Comparison of ENCODE assay signal across 8 cellular contexts in the genomic region with DNA sequence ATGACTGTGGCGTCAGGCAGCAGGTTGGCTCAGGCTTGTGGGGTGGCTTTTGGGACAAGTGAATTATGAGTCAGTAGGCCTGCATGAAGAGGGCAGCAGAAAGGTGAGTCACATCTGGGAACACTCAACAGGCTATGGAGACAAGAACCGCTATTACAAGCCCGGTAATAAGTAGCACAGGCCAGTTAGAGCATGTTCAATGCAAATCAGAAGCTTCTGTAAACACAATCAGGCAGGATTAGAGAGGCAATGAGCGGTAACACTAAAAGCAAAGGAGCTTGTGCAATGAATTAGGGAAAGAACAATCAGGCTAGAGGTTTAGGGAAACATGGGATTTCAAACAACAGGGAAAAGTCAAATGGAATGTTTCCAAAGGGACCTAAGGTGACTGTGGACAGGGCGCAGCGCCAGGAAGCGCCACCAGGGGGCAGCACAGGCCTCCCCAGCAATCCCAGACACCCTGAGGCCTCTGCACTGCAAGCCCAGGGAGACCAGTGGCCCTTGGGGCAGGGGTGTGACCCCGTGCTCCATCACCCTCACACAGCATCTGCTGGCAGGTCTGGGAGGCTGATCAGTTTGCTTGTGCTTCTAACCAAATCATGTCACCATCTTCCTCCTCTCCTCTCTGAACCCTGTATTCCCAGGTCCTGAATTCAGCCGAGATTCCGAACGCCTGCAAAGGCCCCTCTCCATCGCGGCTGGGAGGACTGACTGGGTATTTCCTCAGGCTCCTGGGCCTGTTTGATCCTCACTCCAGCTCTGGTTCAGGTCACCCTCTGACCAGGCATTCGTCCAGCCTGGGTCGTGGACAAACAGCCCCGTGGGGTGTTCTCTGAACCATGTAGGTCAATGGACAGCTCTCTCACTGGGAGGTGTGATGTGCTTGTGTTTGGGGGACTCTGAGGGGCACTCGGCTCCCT. TPM values are rescaled to one million over a fixed set of nuclear protein-coding genes. Genes with fewer than 3 reads are reported as not detected.
DNase-seq lines count a peak whose midpoint lies in the region; ATAC-seq and TF ChIP-seq lines count a peak whose summit lies in the region.

No MANE protein-coding gene starts in this region.

- peaks cover 18% of the 10 kb centered on the region for H3K4me1 ChIP-seq in endodermal cell (ENCODE audit: control insufficient read depth, insufficient read depth, low read length)

- no peaks in the 10 kb centered on the region for H3K27me3 Mint-ChIP-seq in activated CD8-positive, alpha-beta T cell treated with anti-CD3 and anti-CD28 coated beads, Interleukin-2, amount 10 ng/mL, durations not matched to agents 7 days and 5 days (ENCODE audit: low read depth)
- no peaks in the 10 kb centered on the region for H3K27me3 Mint-ChIP-seq in endodermal cell (ENCODE audit: insufficient read depth)
- H3K27me3 Mint-ChIP-seq in mesothelial cell of epicardium (ENCODE audit: low read depth), result no peaks in the 10 kb centered on the region

- no peaks in the 10 kb centered on the region for H3K9me3 ChIP-seq in endodermal cell (ENCODE audit: control insufficient read depth, low read length)

- peak; percentile 91 for TF ChIP-seq CTCF in AG09309 (IDR thresholded peaks at IDR 0.05; ENCODE audit: control insufficient read depth, insufficient read depth, low read depth, low read length, missing control alignments)
- peak; percentile 99 for TF ChIP-seq CTCF in endodermal cell (conservative IDR thresholded peaks at IDR 0.05)
- TF ChIP-seq CTCF in mesothelial cell of epicardium (IDR thresholded peaks at IDR 0.05; ENCODE audit: unreplicated experiment), result peak; percentile 93

- no peaks in the 10 kb centered on the region for H3K27me3 ChIP-seq in endodermal cell (ENCODE audit: control insufficient read depth, insufficient read depth, low read length, poor library complexity, severe bottlenecking)

- H3K27ac ChIP-seq in endodermal cell (ENCODE audit: low read depth, low read length), result no peak overlapping the region

- ATAC-seq in GM18868 (IDR thresholded peaks at IDR 0.05; ENCODE audit: unreplicated experiment) (peak; percentile 61), HG03342 (IDR thresholded peaks at IDR 0.05; ENCODE audit: unreplicated experiment) (peak; percentile 66)
- peak; percentile 67 for ATAC-seq in activated CD8-positive, alpha-beta T cell treated with anti-CD3 and anti-CD28 coated beads, Interleukin-2, amount 10 ng/mL, durations not matched to agents 7 days and 5 days

- POLR2A ChIA-PET in activated CD8-positive, alpha-beta T cell treated with anti-CD3 and anti-CD28 coated beads, Interleukin-2, amount 10 ng/mL, durations not matched to agents 7 days and 5 days (lab: Charles Lee), result no interaction called here

- H3K27ac Mint-ChIP-seq in activated CD8-positive, alpha-beta T cell treated with anti-CD3 and anti-CD28 coated beads, Interleukin-2, amount 10 ng/mL, durations not matched to agents 7 days and 5 days, result no peak overlapping the region
- H3K27ac Mint-ChIP-seq in endodermal cell, result peak overlapping the region; percentile 14
- H3K27ac Mint-ChIP-seq in mesothelial cell of epicardium, result no peak overlapping the region

- no peak overlapping the region for H3K9ac ChIP-seq in endodermal cell (ENCODE audit: extremely low read depth, low read length, poor library complexity, severe bottlenecking)

- no peaks in the 10 kb centered on the region for H3K9me3 Mint-ChIP-seq in activated CD8-positive, alpha-beta T cell treated with anti-CD3 and anti-CD28 coated beads, Interleukin-2, amount 10 ng/mL, durations not matched to agents 7 days and 5 days (ENCODE audit: insufficient read depth)
- H3K9me3 Mint-ChIP-seq in endodermal cell (no peaks in the 10 kb centered on the region), mesothelial cell of epicardium (no peaks in the 10 kb centered on the region)

- DNase-seq in AG09309 (ENCODE audit: low read depth), result no peak
- peak; percentile 35 for DNase-seq in NCI-H748 treated with DMSO at 0.1 percent for 48 hours (lab: John Stamatoyannopoulos, UW)
- peak; percentile 61 for DNase-seq in activated CD8-positive, alpha-beta T cell treated with anti-CD3 and anti-CD28 coated beads, Interleukin-2, amount 10 ng/mL, durations not matched to agents 7 days and 5 days
- DNase-seq in endodermal cell, result peak; percentile 94
- DNase-seq in mesothelial cell of epicardium (ENCODE audit: low spot score in 2 of 2, unreplicated experiment in 2 of 2), result peak; percentile 42 to 80
- DNase-seq in stimulated activated CD8-positive, alpha-beta memory T cell treated with anti-CD3 and anti-CD28 coated beads, Interleukin-4, amount 100 ng/mL, for 48 hours, result peak; percentile 80

- no peaks in the 10 kb centered on the region for H3K36me3 Mint-ChIP-seq in activated CD8-positive, alpha-beta T cell treated with anti-CD3 and anti-CD28 coated beads, Interleukin-2, amount 10 ng/mL, durations not matched to agents 7 days and 5 days (ENCODE audit: low read depth)
- no peaks in the 10 kb centered on the region for H3K36me3 Mint-ChIP-seq in endodermal cell (ENCODE audit: low read depth)
- H3K36me3 Mint-ChIP-seq in mesothelial cell of epicardium, result no peaks in the 10 kb centered on the region

- no peaks in the 10 kb centered on the region for H3K4me1 Mint-ChIP-seq in activated CD8-positive, alpha-beta T cell treated with anti-CD3 and anti-CD28 coated beads, Interleukin-2, amount 10 ng/mL, durations not matched to agents 7 days and 5 days (ENCODE audit: low read depth)
- H3K4me1 Mint-ChIP-seq in endodermal cell, result peaks cover 22% of the 10 kb centered on the region
- H3K4me1 Mint-ChIP-seq in mesothelial cell of epicardium, result peaks cover 7% of the 10 kb centered on the region

- H3K4me3 ChIP-seq in AG09309 (ENCODE audit: control insufficient read depth, low read depth, low read length) (no peak overlapping the region), endodermal cell (ENCODE audit: low read length) (no peak overlapping the region)

- CTCF ChIA-PET in activated CD8-positive, alpha-beta T cell treated with anti-CD3 and anti-CD28 coated beads, Interleukin-2, amount 10 ng/mL, durations not matched to agents 7 days and 5 days (lab: Charles Lee), result interaction anchor here (0.6 to 4.5 kb wide), 13 partner anchors 8 to 275 kb away, joined by 3 to 28 read pairs (median 4); no protein-coding TSS in a partner anchor

- 66 to 90% methylated on average over 9 to 17 of the region's 17 CpGs for WGBS in endodermal cell (ENCODE audit: insufficient coverage in 1 of 2, insufficient read length in 1 of 2), 2 experiments

- peaks cover 8% of the 10 kb centered on the region for H3K36me3 ChIP-seq in endodermal cell (ENCODE audit: control insufficient read depth, insufficient read depth, low read length)

- H3K4me3 Mint-ChIP-seq in activated CD8-positive, alpha-beta T cell treated with anti-CD3 and anti-CD28 coated beads, Interleukin-2, amount 10 ng/mL, durations not matched to agents 7 days and 5 days, result no peak overlapping the region
- H3K4me3 Mint-ChIP-seq in endodermal cell (no peak overlapping the region), mesothelial cell of epicardium (no peak overlapping the region)

RNA-seq across cellular contexts. Expression of a gene that starts 50.0 kb away (rescaled TPM):
- total RNA-seq in activated CD8-positive, alpha-beta T cell treated with anti-CD3 and anti-CD28 coated beads, Interleukin-2, amount 10 ng/mL, durations not matched to agents 7 days and 5 days, result 100 to 1,000 TPM; 104 to 111 TPM
- total RNA-seq in endodermal cell (100 to 1,000 TPM; 162 to 183 TPM), mesothelial cell of epicardium (154 to 169 TPM (median 160 TPM) in 3 replicates)
- polyA plus RNA-seq in endodermal cell (2013, experiment 1 of 2), result 199 TPM
- polyA plus RNA-seq in endodermal cell (2013, experiment 2 of 2), result 191 TPM
